18 cellular contexts compared by ENCODE assay signal in genomic region chr14:37384870-37385596, GRCh38.
DNase-seq lines count a peak whose midpoint lies in the region; FAIRE-seq and TF ChIP-seq lines count a peak whose summit lies in the region.
"Had no signal": no experiment of that assay in that cellular context is flagged by ENCODE, and none has a peak within 500 bp of the region (broad histone marks: within the 10 kb centered on the region; RNA-seq: fewer than 3 reads in every experiment).

No MANE protein-coding gene starts in this region.

- TF ChIP-seq RAD21 in SK-N-SH (IDR thresholded peaks at IDR 0.05; ENCODE audit: low read length) = no peak

- no peak overlapping the region for H2AFZ ChIP-seq in smooth muscle cell (ENCODE audit: low read depth)
- H2AFZ ChIP-seq in SK-N-SH (ENCODE audit: low read depth) = no peak overlapping the region

- H3K9me2 ChIP-seq in SK-N-SH = no peaks in the 10 kb centered on the region

- no peaks in the 10 kb centered on the region for H3K79me2 ChIP-seq in smooth muscle cell (ENCODE audit: low read depth)
- no peaks in the 10 kb centered on the region for H3K79me2 ChIP-seq in SK-N-SH (ENCODE audit: insufficient read depth)

- H3K4me3 Mint-ChIP-seq in Calu3 (ENCODE audit: low read depth, unreplicated experiment) = no peak overlapping the region
- H3K4me3 Mint-ChIP-seq: T-helper 2 cell treated with Interferon-gamma antibody and Interleukin-4, amounts not matched to agents 5 μg/mL and 100 μg/mL, for 36 hours had no signal

- CTCF ChIA-PET in Calu3 (lab: Charles Lee) (no interaction called here), SK-N-SH (lab: Yijun Ruan, JAX) (no interaction called here)

- TF ChIP-seq EP300 in SK-N-SH (IDR thresholded peaks at IDR 0.05; ENCODE audit: borderline replicate concordance in 1 of 2, low read depth in 1 of 2, low read length in 1 of 2) = no peak

- no peaks in the 10 kb centered on the region for H3K36me3 ChIP-seq in smooth muscle cell (ENCODE audit: low read depth)
- no peaks in the 10 kb centered on the region for H3K36me3 ChIP-seq in SK-N-SH (replicated peaks in 1 of 2; ENCODE audit: control insufficient read depth in 1 of 2, insufficient read depth in 2 of 2, low read length in 1 of 2)
- H3K36me3 ChIP-seq: thyroid gland had no signal

- no peak overlapping the region for H3K27ac Mint-ChIP-seq in Calu3 (ENCODE audit: unreplicated experiment)
- H3K27ac Mint-ChIP-seq: T-helper 2 cell treated with Interferon-gamma antibody and Interleukin-4, amounts not matched to agents 5 μg/mL and 100 μg/mL, for 36 hours had no signal

- H3K9ac ChIP-seq in smooth muscle cell (ENCODE audit: low read depth) (no peak overlapping the region), SK-N-SH (no peak overlapping the region)

- no peaks in the 10 kb centered on the region for H3K4me1 Mint-ChIP-seq in Calu3 (ENCODE audit: low read depth, unreplicated experiment)

- FAIRE-seq in islet of Langerhans (lab: Jason Lieb, UNC) = peak; percentile 82
- FAIRE-seq: GM19239 had no signal

- H3K9me3 ChIP-seq in smooth muscle cell (replicated peaks; ENCODE audit: low read depth) (no peaks in the 10 kb centered on the region), SK-N-SH (no peaks in the 10 kb centered on the region)
- H3K9me3 ChIP-seq: thyroid gland had no signal

- no peak for TF ChIP-seq CTCF in Calu3 (IDR thresholded peaks at IDR 0.05; ENCODE audit: unreplicated experiment)
- no peak for TF ChIP-seq CTCF in smooth muscle cell (IDR thresholded peaks at IDR 0.05; ENCODE audit: borderline replicate concordance, insufficient read depth, poor library complexity, severe bottlenecking)
- TF ChIP-seq CTCF in SK-N-SH (IDR thresholded peaks at IDR 0.05) = no peak

- BruUV-seq in Calu3 (replicated peaks; lab: Mats Ljungman, UMichigan) = no TSS peak

- H3K4me1 ChIP-seq in smooth muscle cell (ENCODE audit: low read depth) (no peaks in the 10 kb centered on the region), SK-N-SH (ENCODE audit: control insufficient read depth in 1 of 2, insufficient read depth in 2 of 2, low read depth in 1 of 2, low read length in 1 of 2) (no peaks in the 10 kb centered on the region)
- H3K4me1 ChIP-seq: thyroid gland had no signal

- intact Hi-C loops in Calu3 (cut with micrococcal nuclease; ENCODE audit: unreplicated experiment) = no loop called here

- H3F3A ChIP-seq in smooth muscle cell (ENCODE audit: low read depth) = no peaks in the 10 kb centered on the region
- H3F3A ChIP-seq in SK-N-SH (replicated peaks; ENCODE audit: insufficient read depth) = no peaks in the 10 kb centered on the region

- H3K9me3 Mint-ChIP-seq in Calu3 (ENCODE audit: low read depth, unreplicated experiment) = no peaks in the 10 kb centered on the region

- H4K20me1 ChIP-seq in smooth muscle cell (ENCODE audit: low read depth) = no peaks in the 10 kb centered on the region
- no peaks in the 10 kb centered on the region for H4K20me1 ChIP-seq in SK-N-SH (ENCODE audit: insufficient read depth)

- H3K4me3 ChIP-seq in smooth muscle cell (no peak overlapping the region), SK-N-SH (ENCODE audit: low read depth in 2 of 2, low read length in 1 of 2) (no peak overlapping the region)
- H3K4me3 ChIP-seq: thyroid gland had no signal

- 88% methylated on average over 6 of the region's 6 CpGs for WGBS in smooth muscle cell (ENCODE audit: low lambda C conversion rate)
- 11% methylated on average over 6 of the region's 6 CpGs for WGBS in SK-N-SH (ENCODE audit: low lambda C conversion rate)

- H3K27me3 ChIP-seq in smooth muscle cell (ENCODE audit: low read depth) (no peaks in the 10 kb centered on the region), SK-N-SH (ENCODE audit: insufficient read depth) (no peaks in the 10 kb centered on the region)
- H3K27me3 ChIP-seq: thyroid gland had no signal

- no peaks in the 10 kb centered on the region for H3K36me3 Mint-ChIP-seq in Calu3 (ENCODE audit: insufficient read depth, unreplicated experiment)

- no peak overlapping the region for H3K27ac ChIP-seq in smooth muscle cell (ENCODE audit: low read depth)
- H3K27ac ChIP-seq in SK-N-SH (ENCODE audit: low read depth in 2 of 2, low read length in 1 of 2) = no peak overlapping the region
- H3K27ac ChIP-seq: HL-60, thyroid gland had no signal

- POLR2A ChIA-PET in SK-N-SH (lab: Yijun Ruan, JAX) = no interaction called here

- H3K4me2 ChIP-seq in smooth muscle cell (no peak overlapping the region), SK-N-SH (no peak overlapping the region)

- peak; percentile 14 for DNase-seq in Calu3
- DNase-seq in NCI-H1436 (lab: John Stamatoyannopoulos, UW) = peak; percentile 25
- DNase-seq in NCI-H526 treated with DMSO at 0.1 percent for 48 hours (lab: John Stamatoyannopoulos, UW) = peak; percentile 73
- DNase-seq in smooth muscle cell (lab: John Stamatoyannopoulos, UW; ENCODE audit: unreplicated experiment) = no peak
- DNase-seq in SK-N-SH = no peak
- DNase-seq in stimulated activated CD4-positive, alpha-beta T cell treated with anti-CD3 and anti-CD28 coated beads, Interleukin-1b, Interleukin-23, amount 100 ng/mL, for 48 hours = no peak
- no peak for DNase-seq in D341Med (ENCODE audit: low spot score)
- DNase-seq: activated CD4-positive, CD25-positive, alpha-beta regulatory T cell treated with anti-CD3 and anti-CD28 coated beads, Interleukin-2, amount 50 U/mL, for 72 hours; activated naive CD4-positive, alpha-beta T cell treated with anti-CD3 and anti-CD28 coated beads, Interleukin-2, amount 50 U/mL, for 16 hours; mammary epithelial cell; NCI-H524 treated with DMSO at 0.1 percent for 48 hours; right cardiac atrium; stimulated activated CD4-positive, alpha-beta T cell treated with anti-CD3 and anti-CD28 coated beads, Interleukin-4, amount 100 ng/mL, for 24 hours had no signal

- H3K27me3 Mint-ChIP-seq in Calu3 (ENCODE audit: unreplicated experiment) = no peaks in the 10 kb centered on the region

TF ChIP-seq in SK-N-SH, 30 proteins besides CTCF, POLR2A, EP300 and RAD21:
- TF ChIP-seq GATA2 (CRISPR knock-in tag; IDR thresholded peaks at IDR 0.05) (no peak), CHD2 (IDR thresholded peaks at IDR 0.05; ENCODE audit: low read length, partially characterized antibody) (no peak), POLR2AphosphoS5 (IDR thresholded peaks at IDR 0.05; ENCODE audit: low read depth, low read length) (no peak), SMC3 (IDR thresholded peaks at IDR 0.05; ENCODE audit: low read depth, low read length) (no peak), MXI1 (IDR thresholded peaks at IDR 0.05; ENCODE audit: low read depth, low read length) (no peak), TAF1 (IDR thresholded peaks at IDR 0.05; ENCODE audit: borderline replicate concordance, low read depth, low read length) (no peak), ZBTB33 (IDR thresholded peaks at IDR 0.05; ENCODE audit: borderline replicate concordance, low read depth) (no peak), FOSL2 (IDR thresholded peaks at IDR 0.05; ENCODE audit: borderline replicate concordance, low read depth) (no peak), YY1 (IDR thresholded peaks at IDR 0.05; ENCODE audit: low read depth) (no peak), RXRA (IDR thresholded peaks at IDR 0.05; ENCODE audit: borderline replicate concordance, low read depth) (no peak), JUND (IDR thresholded peaks at IDR 0.05) (no peak), RCOR1 (IDR thresholded peaks at IDR 0.05; ENCODE audit: low read length) (no peak), NFIC (IDR thresholded peaks at IDR 0.05; ENCODE audit: borderline replicate concordance) (no peak), USF1 (IDR thresholded peaks at IDR 0.05; ENCODE audit: borderline replicate concordance, low read depth) (no peak), FOXM1 (IDR thresholded peaks at IDR 0.05; ENCODE audit: low read depth) (no peak)
- TF ChIP-seq, protein P1, sequence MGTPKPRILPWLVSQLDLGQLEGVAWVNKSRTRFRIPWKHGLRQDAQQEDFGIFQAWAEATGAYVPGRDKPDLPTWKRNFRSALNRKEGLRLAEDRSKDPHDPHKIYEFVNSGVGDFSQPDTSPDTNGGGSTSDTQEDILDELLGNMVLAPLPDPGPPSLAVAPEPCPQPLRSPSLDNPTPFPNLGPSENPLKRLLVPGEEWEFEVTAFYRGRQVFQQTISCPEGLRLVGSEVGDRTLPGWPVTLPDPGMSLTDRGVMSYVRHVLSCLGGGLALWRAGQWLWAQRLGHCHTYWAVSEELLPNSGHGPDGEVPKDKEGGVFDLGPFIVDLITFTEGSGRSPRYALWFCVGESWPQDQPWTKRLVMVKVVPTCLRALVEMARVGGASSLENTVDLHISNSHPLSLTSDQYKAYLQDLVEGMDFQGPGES (IDR thresholded peaks at IDR 0.05; ENCODE audit: low read depth, low read length) = no peak

Comparison
In these comparisons a context has a peak if more than half of its experiments do, and no peak if none do; other contexts are left out.
1. DNase-seq: peak in Calu3 (single experiment), NCI-H1436 (single experiment) and NCI-H526 treated with DMSO at 0.1 percent for 48 hours (single experiment); none in smooth muscle cell (single experiment), SK-N-SH (single experiment), stimulated activated CD4-positive, alpha-beta T cell treated with anti-CD3 and anti-CD28 coated beads, Interleukin-1b, Interleukin-23, amount 100 ng/mL, for 48 hours (single experiment) and D341Med (single experiment).